Comparison of ENCODE assay signal across 13 cellular contexts in the genomic region with DNA sequence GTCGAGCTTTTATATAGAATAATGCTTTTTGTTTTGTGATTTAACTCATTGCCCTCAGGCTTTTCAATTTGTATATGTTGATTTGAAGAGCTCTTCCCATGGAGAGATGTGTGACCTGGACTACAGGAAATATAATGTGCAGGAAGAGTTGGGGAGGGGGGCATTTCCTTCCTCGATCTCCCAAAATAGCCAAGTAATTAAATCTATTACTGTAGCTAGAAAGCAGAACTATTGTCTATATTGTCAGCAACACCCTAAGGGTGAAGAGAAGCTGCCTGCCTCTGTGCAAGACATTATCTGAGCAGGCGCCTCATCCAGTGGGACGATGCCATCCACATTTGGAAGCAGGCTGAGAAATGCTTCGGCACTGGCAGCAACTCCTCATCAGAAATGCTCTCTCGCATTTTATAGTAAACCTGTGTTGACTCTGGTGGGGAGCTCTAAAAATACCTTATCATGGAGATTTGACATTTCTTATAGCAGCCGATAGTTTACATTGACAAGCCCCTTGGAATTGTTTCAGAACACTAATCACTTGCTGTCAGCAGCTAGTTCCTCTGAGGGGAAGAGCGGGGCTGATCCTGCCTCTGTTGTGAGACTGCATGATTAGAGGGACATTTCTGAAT.
DNase-seq lines count a peak whose midpoint lies in the region; ATAC-seq and TF ChIP-seq lines count a peak whose summit lies in the region.
"Had no signal": no experiment of that assay in that cellular context is flagged by ENCODE, and none has a peak within 500 bp of the region (broad histone marks: within the 10 kb centered on the region; RNA-seq: fewer than 3 reads in every experiment).

No MANE protein-coding gene starts in this region.

- H4K8ac ChIP-seq in H9 (replicated peaks; ENCODE audit: insufficient read length, low read depth, low read length), result no peak overlapping the region

- H3K4me1 Mint-ChIP-seq in H9, result peaks cover 26 to 33% of the 10 kb centered on the region in 2 experiments
- H3K4me1 Mint-ChIP-seq in activated T-helper 2 cell treated with anti-CD3 and anti-CD28 coated beads, Interferon-gamma antibody, Interleukin-2, Interleukin-4, amounts not matched to agents 10 μg/mL and 5 μg/mL and 100 μg/mL, durations not matched to agents 14 hours and 24 hours and 36 hours (ENCODE audit: low read depth), result peaks cover 20% of the 10 kb centered on the region

- H3T11ph ChIP-seq in H9 (ENCODE audit: low read length), result no peak overlapping the region

- no peak overlapping the region for H3K27ac ChIP-seq in H9 (ENCODE audit: insufficient read length, low read depth, low read length)

- H3K9ac ChIP-seq in H9 (ENCODE audit: extremely low read depth, insufficient read length, low read length), result no peak overlapping the region
- peak overlapping the region; percentile 1 for H3K9ac ChIP-seq in skeletal muscle satellite cell (ENCODE audit: low read depth, low read length)

- no peak overlapping the region for H2BK120ac ChIP-seq in H9 (ENCODE audit: low read depth, low read length, poor library complexity, severe bottlenecking)

- no peaks in the 10 kb centered on the region for H3K9me3 Mint-ChIP-seq in H9
- no peaks in the 10 kb centered on the region for H3K9me3 Mint-ChIP-seq in activated T-helper 2 cell treated with anti-CD3 and anti-CD28 coated beads, Interferon-gamma antibody, Interleukin-2, Interleukin-4, amounts not matched to agents 10 μg/mL and 5 μg/mL and 100 μg/mL, durations not matched to agents 14 hours and 24 hours and 36 hours
- H3K9me3 Mint-ChIP-seq: activated T-helper 1 cell treated with anti-CD3 and anti-CD28 coated beads, Interleukin-12 subunit alpha, Interleukin-12 subunit beta, Interleukin-2, Interleukin-4 antibody, amounts not matched to agents 30 ng/mL and 10 ng/mL and 1 ng/mL, durations not matched to agents 14 hours and 24 hours and 36 hours had no signal

- no peaks in the 10 kb centered on the region for H3K36me3 Mint-ChIP-seq in H9 (ENCODE audit: insufficient read depth in 1 of 3, low read depth in 3 of 3)
- H3K36me3 Mint-ChIP-seq in activated T-helper 2 cell treated with anti-CD3 and anti-CD28 coated beads, Interferon-gamma antibody, Interleukin-2, Interleukin-4, amounts not matched to agents 10 μg/mL and 5 μg/mL and 100 μg/mL, durations not matched to agents 14 hours and 24 hours and 36 hours (ENCODE audit: low read depth), result peaks cover 16% of the 10 kb centered on the region

- intact Hi-C loops in head of caudate nucleus (cut with DNase I), result no loop called here
- intact Hi-C loops in activated T-helper 2 cell treated with anti-CD3 and anti-CD28 coated beads, Interferon-gamma antibody, Interleukin-2, Interleukin-4, amounts not matched to agents 10 μg/mL and 5 μg/mL and 100 μg/mL, durations not matched to agents 14 hours and 24 hours and 36 hours (cut with micrococcal nuclease), result no loop called here

- no peaks in the 10 kb centered on the region for H3K27me3 Mint-ChIP-seq in H9 (ENCODE audit: low read depth)
- no peaks in the 10 kb centered on the region for H3K27me3 Mint-ChIP-seq in activated T-helper 2 cell treated with anti-CD3 and anti-CD28 coated beads, Interferon-gamma antibody, Interleukin-2, Interleukin-4, amounts not matched to agents 10 μg/mL and 5 μg/mL and 100 μg/mL, durations not matched to agents 14 hours and 24 hours and 36 hours (ENCODE audit: low read depth)

- TF ChIP-seq CTCF in H9 (conservative IDR thresholded peaks at IDR 0.05), result no peak

- ATAC-seq in GM21515 (IDR thresholded peaks at IDR 0.05; ENCODE audit: unreplicated experiment), result no peak
- ATAC-seq: GM12878 had no signal

- H2AK5ac ChIP-seq in H9 (ENCODE audit: insufficient read length, low read length), result no peak overlapping the region

- H2BK5ac ChIP-seq in H9 (ENCODE audit: insufficient read length, low read length), result no peak overlapping the region

- no CpG with 5 or more reads among the region's 8 CpGs for WGBS in H9 (ENCODE audit: extremely low coverage, insufficient read length, low lambda C conversion rate)

- H2BK12ac ChIP-seq in H9 (ENCODE audit: insufficient read length, low read depth, low read length), result no peak overlapping the region

- H3K27me3 ChIP-seq in H9 (ENCODE audit: insufficient read depth, low read length) (no peaks in the 10 kb centered on the region), skeletal muscle satellite cell (ENCODE audit: control insufficient read depth, insufficient read depth, low read length) (no peaks in the 10 kb centered on the region)

- no peaks in the 10 kb centered on the region for H3K9me3 ChIP-seq in H9 (ENCODE audit: control insufficient read depth, low read depth, low read length)
- no peaks in the 10 kb centered on the region for H3K9me3 ChIP-seq in skeletal muscle satellite cell (replicated peaks; ENCODE audit: low read length)

- H3K36me3 ChIP-seq in skeletal muscle satellite cell (ENCODE audit: insufficient read depth, low read length), result no peaks in the 10 kb centered on the region

- no peaks in the 10 kb centered on the region for H3K79me1 ChIP-seq in H9 (ENCODE audit: insufficient read depth, low read depth, low read length, poor library complexity, severe bottlenecking)

- no peak overlapping the region for H3K4me3 ChIP-seq in skeletal muscle satellite cell (ENCODE audit: low read length)
- H3K4me3 ChIP-seq: GM12878 had no signal

- no peak overlapping the region for H3K18ac ChIP-seq in H9 (ENCODE audit: insufficient read length, low read depth, low read length)

- H3K4me1 ChIP-seq in H9 (ENCODE audit: insufficient read depth, low read length) (peaks cover 3% of the 10 kb centered on the region; the same call in 1 of the 2 replicates), skeletal muscle satellite cell (ENCODE audit: control insufficient read depth, insufficient read depth, low read length) (peaks cover 46% of the 10 kb centered on the region)

- peak overlapping the region in 2 of 3 experiments; percentile 24 to 62; a peak in 3 of 7 replicates for H3K27ac Mint-ChIP-seq in H9
- no peak overlapping the region for H3K27ac Mint-ChIP-seq in activated T-helper 2 cell treated with anti-CD3 and anti-CD28 coated beads, Interferon-gamma antibody, Interleukin-2, Interleukin-4, amounts not matched to agents 10 μg/mL and 5 μg/mL and 100 μg/mL, durations not matched to agents 14 hours and 24 hours and 36 hours
- H3K27ac Mint-ChIP-seq: activated T-helper 1 cell treated with anti-CD3 and anti-CD28 coated beads, Interleukin-12 subunit alpha, Interleukin-12 subunit beta, Interleukin-2, Interleukin-4 antibody, amounts not matched to agents 30 ng/mL and 10 ng/mL and 1 ng/mL, durations not matched to agents 14 hours and 24 hours and 36 hours had no signal

- no peak overlapping the region for H3K4me3 Mint-ChIP-seq in H9
- no peak overlapping the region for H3K4me3 Mint-ChIP-seq in activated T-helper 2 cell treated with anti-CD3 and anti-CD28 coated beads, Interferon-gamma antibody, Interleukin-2, Interleukin-4, amounts not matched to agents 10 μg/mL and 5 μg/mL and 100 μg/mL, durations not matched to agents 14 hours and 24 hours and 36 hours (ENCODE audit: low read depth)
- H3K4me3 Mint-ChIP-seq: activated T-helper 1 cell treated with anti-CD3 and anti-CD28 coated beads, Interleukin-12 subunit alpha, Interleukin-12 subunit beta, Interleukin-2, Interleukin-4 antibody, amounts not matched to agents 30 ng/mL and 10 ng/mL and 1 ng/mL, durations not matched to agents 14 hours and 24 hours and 36 hours had no signal

- no peak overlapping the region for H3K14ac ChIP-seq in H9 (ENCODE audit: insufficient read depth, low read length)

- no peak overlapping the region for H4K5ac ChIP-seq in H9 (ENCODE audit: insufficient read length, low read depth, low read length)

- H2BK20ac ChIP-seq in H9 (ENCODE audit: low read depth, low read length, poor library complexity, severe bottlenecking), result no peak overlapping the region

- no peaks in the 10 kb centered on the region for H3K23me2 ChIP-seq in H9 (ENCODE audit: insufficient read length, low read depth, low read length, poor library complexity, severe bottlenecking)

- no peak overlapping the region for H3K23ac ChIP-seq in H9 (ENCODE audit: insufficient read length, low read depth, low read length)

- no peak overlapping the region for H3K4me2 ChIP-seq in H9 (ENCODE audit: insufficient read depth, insufficient read length, low read length)
- peak overlapping the region; percentile 9 for H3K4me2 ChIP-seq in skeletal muscle satellite cell (ENCODE audit: low read length)

- no peak overlapping the region for H2AFZ ChIP-seq in H9 (ENCODE audit: low read length)

- H4K91ac ChIP-seq in H9 (ENCODE audit: insufficient read length, low read depth, low read length), result no peak overlapping the region

- H3K56ac ChIP-seq in H9 (ENCODE audit: insufficient read length, low read depth, low read length), result no peak overlapping the region

- DNase-seq in H9 (no peak), UCSD-AML1 (lab: John Stamatoyannopoulos, UW; ENCODE audit: unreplicated experiment) (peak; percentile 15), head of caudate nucleus (peak in 37 of 42 donors; percentile 22 to 77 (median 49)), NCI-H146 treated with DMSO at 0.1 percent for 48 hours (lab: John Stamatoyannopoulos, UW; ENCODE audit: unreplicated experiment) (no peak), GDM1 (lab: John Stamatoyannopoulos, UW) (no peak)
- no peak for DNase-seq in activated T-helper 2 cell treated with anti-CD3 and anti-CD28 coated beads, Interferon-gamma antibody, Interleukin-2, Interleukin-4, amounts not matched to agents 10 μg/mL and 5 μg/mL and 100 μg/mL, durations not matched to agents 14 hours and 24 hours and 36 hours (ENCODE audit: low spot score)
- DNase-seq: NCI-H2171 treated with DMSO at 0.1 percent for 48 hours; stimulated activated CD4-positive, alpha-beta T cell treated with anti-CD3 and anti-CD28 coated beads, Interleukin-2, amount 100 ng/mL, for 24 hours; stimulated activated naive CD4-positive, alpha-beta T cell had no signal

- no peaks in the 10 kb centered on the region for H3K79me2 ChIP-seq in H9 (ENCODE audit: insufficient read depth, low read length)

- H4K20me1 ChIP-seq in H9 (ENCODE audit: control insufficient read depth, insufficient read depth, insufficient read length), result no peaks in the 10 kb centered on the region

- no peak overlapping the region for H3K4ac ChIP-seq in H9 (ENCODE audit: low read depth, low read length)

- H2BK15ac ChIP-seq in H9 (ENCODE audit: low read depth, low read length), result no peak overlapping the region

Comparison
In these comparisons a context has a peak if more than half of its experiments do, and no peak if none do; other contexts are left out.
1. DNase-seq: peak in UCSD-AML1 (single experiment) and head of caudate nucleus (37 of 42); none in H9 (single experiment), activated T-helper 2 cell treated with anti-CD3 and anti-CD28 coated beads, Interferon-gamma antibody, Interleukin-2, Interleukin-4, amounts not matched to agents 10 μg/mL and 5 μg/mL and 100 μg/mL, durations not matched to agents 14 hours and 24 hours and 36 hours (single experiment), NCI-H146 treated with DMSO at 0.1 percent for 48 hours (single experiment) and GDM1 (single experiment).